7 cellular contexts compared by ENCODE assay signal in genomic region chr19:19591133-19591825, GRCh38. TPM values are rescaled to one million over a fixed set of nuclear protein-coding genes. Genes with fewer than 3 reads are reported as not detected.
DNase-seq lines count a peak whose midpoint lies in the region; ATAC-seq and TF ChIP-seq lines count a peak whose summit lies in the region.

No MANE protein-coding gene starts in this region.

- peak overlapping the region; percentile 12 for H3K18ac ChIP-seq in neuronal stem cell (ENCODE audit: low read length)

- no peak overlapping the region for H4K8ac ChIP-seq in neuronal stem cell (ENCODE audit: low read depth, low read length)

- H3K4me1 ChIP-seq in neuronal stem cell (ENCODE audit: control insufficient read depth in 2 of 2, insufficient read depth in 1 of 2, low read depth in 1 of 2, low read length in 2 of 2) = peaks cover 6% of the 10 kb centered on the region in 2 donors

- DNase-seq in HT-29 (ENCODE audit: low spot score) (peak; percentile 57), neuronal stem cell (ENCODE audit: low spot score) (no peak), WERI-Rb-1 (no peak)
- peak; percentile 73 to 75 for DNase-seq in activated CD4-positive, alpha-beta T cell treated with anti-CD3 and anti-CD28 coated beads for 4 hours
- DNase-seq in effector CD4-positive, alpha-beta T cell = peak; percentile 67

- no peak overlapping the region for H3K4ac ChIP-seq in neuronal stem cell (ENCODE audit: low read length)

- H3K27ac ChIP-seq in neuronal stem cell (replicated peaks; ENCODE audit: low read length) (no peak overlapping the region), WERI-Rb-1 (no peak overlapping the region)

- ATAC-seq in GM19023 (IDR thresholded peaks at IDR 0.05; ENCODE audit: unreplicated experiment) (peak; percentile 57), HG02981 (IDR thresholded peaks at IDR 0.05; ENCODE audit: unreplicated experiment) (no peak)

- no peak overlapping the region for H3K4me2 ChIP-seq in neuronal stem cell (ENCODE audit: insufficient read depth, low read length, poor library complexity, severe bottlenecking)

- H2BK120ac ChIP-seq in neuronal stem cell (ENCODE audit: low read depth, low read length) = no peak overlapping the region

- H4K91ac ChIP-seq in neuronal stem cell (ENCODE audit: low read depth, low read length, poor library complexity) = no peak overlapping the region

- WGBS in neuronal stem cell (ENCODE audit: extremely low coverage in 2 of 2, insufficient read length in 2 of 2, insufficient replicate concordance in 1 of 2), 2 donors = no CpG with 5 or more reads among the region's 13 CpGs

- H3K79me1 ChIP-seq in neuronal stem cell (ENCODE audit: low read depth, low read length) = no peaks in the 10 kb centered on the region

- H3K23ac ChIP-seq in neuronal stem cell (ENCODE audit: low read depth, low read length, poor library complexity) = no peak overlapping the region

- H2AK5ac ChIP-seq in neuronal stem cell (ENCODE audit: low read depth, low read length) = no peak overlapping the region

- H3K14ac ChIP-seq in neuronal stem cell (ENCODE audit: low read length) = no peak overlapping the region

- H3K9ac ChIP-seq in neuronal stem cell (ENCODE audit: low read depth, low read length, poor library complexity) = peak overlapping the region; percentile 17

- H2BK5ac ChIP-seq in neuronal stem cell (ENCODE audit: low read length) = no peak overlapping the region

- H2BK12ac ChIP-seq in neuronal stem cell (ENCODE audit: low read length) = no peak overlapping the region

- no peak overlapping the region for H2AFZ ChIP-seq in neuronal stem cell (ENCODE audit: low read length)

- H3K9me3 ChIP-seq in neuronal stem cell (replicated peaks in 1 of 2; ENCODE audit: control insufficient read depth in 2 of 2, insufficient read depth in 1 of 2, low read depth in 1 of 2, low read length in 2 of 2) (no peaks in the 10 kb centered on the region), WERI-Rb-1 (ENCODE audit: severe bottlenecking) (no peaks in the 10 kb centered on the region)

- H2BK15ac ChIP-seq in neuronal stem cell (ENCODE audit: low read length) = no peak overlapping the region

- H3K4me3 ChIP-seq in neuronal stem cell (ENCODE audit: low read length in 2 of 2) (no peak overlapping the region), WERI-Rb-1 (ENCODE audit: low read depth, low read length) (no peak overlapping the region)

- no peak for TF ChIP-seq CTCF in WERI-Rb-1 (IDR thresholded peaks at IDR 0.05; ENCODE audit: low read depth, low read length)

- H3K36me3 ChIP-seq in neuronal stem cell (replicated peaks in 1 of 2; ENCODE audit: control insufficient read depth in 2 of 2, insufficient read depth in 2 of 2, low read length in 2 of 2) (peaks cover 0 to 6% of the 10 kb centered on the region in 2 donors), WERI-Rb-1 (peaks cover 2% of the 10 kb centered on the region; the same call in 1 of the 2 replicates)

- H3K27me3 ChIP-seq in neuronal stem cell (ENCODE audit: control insufficient read depth in 3 of 3, insufficient read depth in 3 of 3, low read depth in 1 of 3, low read length in 3 of 3) = no peaks in the 10 kb centered on the region
- H3K27me3 ChIP-seq in WERI-Rb-1 (ENCODE audit: insufficient read depth, low read depth, severe bottlenecking) = no peaks in the 10 kb centered on the region

RNA-seq across cellular contexts. Expression of gene PBX4, which starts 27.2 kb away (rescaled TPM):
- total RNA-seq in HT-29 (2014; rRNA removed; shearing (Covaris generic)) = 2.5 and 3.3 TPM in 2 replicates
- polyA plus RNA-seq in neuronal stem cell (2013, experiment 1 of 2) = 6.9 TPM
- 7.0 TPM for polyA plus RNA-seq in neuronal stem cell (2013, experiment 2 of 2)

RNA-seq across cellular contexts. Expression of gene LPAR2, which starts 36.7 kb away (rescaled TPM):
- total RNA-seq in HT-29 (2014; rRNA removed; shearing (Covaris generic)) = 14.1 and 16.2 TPM in 2 replicates
- 79.0 TPM for polyA plus RNA-seq in neuronal stem cell (2013, experiment 1 of 2)
- 73.0 TPM for polyA plus RNA-seq in neuronal stem cell (2013, experiment 2 of 2)

RNA-seq across cellular contexts. Expression of gene GMIP, which starts 52.2 kb away (rescaled TPM):
- 15.9 and 19.3 TPM in 2 replicates for total RNA-seq in HT-29 (2014; rRNA removed; shearing (Covaris generic))
- 6.5 TPM for polyA plus RNA-seq in neuronal stem cell (2013, experiment 1 of 2)
- 6.7 TPM for polyA plus RNA-seq in neuronal stem cell (2013, experiment 2 of 2)

RNA-seq across cellular contexts. Expression of gene CILP2, which starts 53.2 kb away (rescaled TPM):
- 0.31 TPM in 1 of 2 replicates, not detected in the other for total RNA-seq in HT-29 (2014; rRNA removed; shearing (Covaris generic))
- polyA plus RNA-seq in neuronal stem cell (2013, experiment 1 of 2) = 2.0 TPM
- polyA plus RNA-seq in neuronal stem cell (2013, experiment 2 of 2) = 2.1 TPM

Comparison
In these comparisons a context has a peak if more than half of its experiments do, and no peak if none do; other contexts are left out.
1. DNase-seq: peak in HT-29 (single experiment), activated CD4-positive, alpha-beta T cell treated with anti-CD3 and anti-CD28 coated beads for 4 hours (2 of 2) and effector CD4-positive, alpha-beta T cell (single experiment); none in neuronal stem cell (single experiment) and WERI-Rb-1 (single experiment).